ENCODE assay signal across 20 cellular contexts in the genomic region with DNA sequence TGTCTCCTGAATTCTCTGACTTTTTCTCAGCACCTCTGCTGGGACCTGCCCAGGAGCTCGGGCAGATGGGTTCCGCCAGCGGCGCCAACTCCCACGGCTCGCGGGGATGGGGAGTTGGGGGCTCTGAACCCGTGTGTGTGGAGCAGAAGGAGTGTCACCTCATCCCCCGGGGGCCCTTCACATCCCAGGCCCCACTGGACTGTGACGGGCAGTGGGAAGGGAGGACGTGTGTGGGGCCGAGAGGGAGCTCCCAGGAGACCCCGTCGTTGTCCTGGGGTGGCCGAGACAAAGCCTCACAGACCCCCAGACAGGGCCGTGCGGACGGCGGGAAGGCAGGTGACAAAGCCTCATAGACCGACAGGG.
"Had no signal": no experiment of that assay in that cellular context is flagged by ENCODE, and none has a peak within 500 bp of the region (broad histone marks: within the 10 kb centered on the region; RNA-seq: fewer than 3 reads in every experiment).

No MANE protein-coding gene starts in this region.

- H3K9me3 Mint-ChIP-seq: central memory CD8-positive, alpha-beta T cell had no signal

- H3K27me3 ChIP-seq: thyroid gland had no signal

- H3K4me3 ChIP-seq: esophagus muscularis mucosa, gastroesophageal sphincter, left ventricle myocardium inferior, lower lobe of right lung, sigmoid colon, skin epidermis, suprapubic skin, thyroid gland, upper lobe of right lung had no signal

- ATAC-seq: gastroesophageal sphincter, upper lobe of right lung had no signal

- H3K27ac Mint-ChIP-seq: nephron progenitor cell had no signal

- H3K36me3 ChIP-seq: esophagus muscularis mucosa, gastroesophageal sphincter, left ventricle myocardium inferior, lower lobe of right lung, neutrophil, sigmoid colon, suprapubic skin, thyroid gland, upper lobe of right lung had no signal

- H3K4me1 Mint-ChIP-seq: central memory CD8-positive, alpha-beta T cell had no signal

- H3K9me3 ChIP-seq: esophagus muscularis mucosa, gastroesophageal sphincter, left ventricle myocardium inferior, lower lobe of right lung, neutrophil, sigmoid colon, suprapubic skin, thyroid gland, upper lobe of right lung had no signal

- DNase-seq: cortex of kidney; effector memory CD4-positive, alpha-beta T cell; glutamatergic neuron; left ventricle myocardium inferior; lower lobe of right lung; mesenchymal stem cell; midbrain; nephron progenitor cell; stimulated activated CD4-positive, alpha-beta T cell treated with anti-CD3 and anti-CD28 coated beads, Interleukin-2, amount 100 ng/mL, for 24 hours; stimulated activated naive CD4-positive, alpha-beta T cell treated with Interleukin-2 at 50 U/mL for 16 hours; thyroid gland; upper lobe of right lung had no signal

- H3K27ac ChIP-seq: epithelial cell of prostate, esophagus muscularis mucosa, gastroesophageal sphincter, left ventricle myocardium inferior, lower lobe of right lung, neutrophil, sigmoid colon, suprapubic skin, thyroid gland, upper lobe of right lung had no signal

- H3K4me1 ChIP-seq: esophagus muscularis mucosa, gastroesophageal sphincter, left ventricle myocardium inferior, lower lobe of right lung, sigmoid colon, thyroid gland, upper lobe of right lung had no signal

- H3K4me3 Mint-ChIP-seq: central memory CD8-positive, alpha-beta T cell; nephron progenitor cell had no signal
